20 cellular contexts compared by ENCODE assay signal in genomic region chr15:37517506-37517905, GRCh38.
DNase-seq lines count a peak whose midpoint lies in the region; FAIRE-seq and TF ChIP-seq lines count a peak whose summit lies in the region.
"Had no signal": no experiment of that assay in that cellular context is flagged by ENCODE, and none has a peak within 500 bp of the region (broad histone marks: within the 10 kb centered on the region; RNA-seq: fewer than 3 reads in every experiment).

No MANE protein-coding gene starts in this region.

- H3K79me2 ChIP-seq in astrocyte (ENCODE audit: insufficient read depth, low read length) (no peaks in the 10 kb centered on the region), neural cell (replicated peaks; ENCODE audit: insufficient read depth, low read length) (no peaks in the 10 kb centered on the region), hepatocyte (no peaks in the 10 kb centered on the region)

- no peak for FAIRE-seq in astrocyte (lab: Jason Lieb, UNC)
- FAIRE-seq: GM12891, GM18507, H54 had no signal

- no peak overlapping the region for H2AFZ ChIP-seq in astrocyte (ENCODE audit: low read depth, low read length)
- no peak overlapping the region for H2AFZ ChIP-seq in neural cell (ENCODE audit: low read depth, low read length)
- no peak overlapping the region for H2AFZ ChIP-seq in hepatocyte

- no peaks in the 10 kb centered on the region for H3K4me1 Mint-ChIP-seq in astrocyte (ENCODE audit: low read depth, unreplicated experiment)
- H3K4me1 Mint-ChIP-seq in nephron progenitor cell, result no peaks in the 10 kb centered on the region
- H3K4me1 Mint-ChIP-seq: CD4-positive, alpha-beta memory T cell had no signal

- no peaks in the 10 kb centered on the region for H3K9me3 ChIP-seq in HAP-1
- no peaks in the 10 kb centered on the region for H3K9me3 ChIP-seq in astrocyte (ENCODE audit: insufficient read depth, low read depth, low read length)
- H3K9me3 ChIP-seq in neural cell (ENCODE audit: low read length), result no peaks in the 10 kb centered on the region
- H3K9me3 ChIP-seq in hepatocyte (ENCODE audit: low read depth), result no peaks in the 10 kb centered on the region

- H3K27ac ChIP-seq in astrocyte (ENCODE audit: low read depth, low read length) (no peak overlapping the region), neural cell (ENCODE audit: low read length) (peak overlapping the region; percentile 70), hepatocyte (no peak overlapping the region)

- TF ChIP-seq CTCF in astrocyte (IDR thresholded peaks at IDR 0.05; ENCODE audit: insufficient read depth, low read depth, low read length) (no peak), neural cell (IDR thresholded peaks at IDR 0.05; ENCODE audit: poor library complexity, severe bottlenecking) (no peak), nephron progenitor cell (IDR thresholded peaks at IDR 0.05) (no peak), hepatocyte (IDR thresholded peaks at IDR 0.05; ENCODE audit: poor library complexity) (no peak)

- TF ChIP-seq RAD21 in neural cell (conservative IDR thresholded peaks at IDR 0.05), result no peak

- TF ChIP-seq EP300 in neural cell (conservative IDR thresholded peaks at IDR 0.05; ENCODE audit: poor library complexity, severe bottlenecking), result no peak

- H3K36me3 Mint-ChIP-seq in astrocyte (ENCODE audit: low read depth, unreplicated experiment), result no peaks in the 10 kb centered on the region
- no peaks in the 10 kb centered on the region for H3K36me3 Mint-ChIP-seq in nephron progenitor cell (ENCODE audit: low read depth)
- H3K36me3 Mint-ChIP-seq: CD4-positive, alpha-beta memory T cell had no signal

- no peaks in the 10 kb centered on the region for H3F3A ChIP-seq in neural cell (ENCODE audit: insufficient read depth, low read length, poor library complexity, severe bottlenecking)

- 84% methylated on average over 3 of the region's 3 CpGs for WGBS in hepatocyte (ENCODE audit: low lambda C conversion rate, missing lambda C conversion rate)

- no peaks in the 10 kb centered on the region for H3K27me3 ChIP-seq in HAP-1 (ENCODE audit: low read depth)
- no peaks in the 10 kb centered on the region for H3K27me3 ChIP-seq in astrocyte (ENCODE audit: insufficient read depth, low read length)
- H3K27me3 ChIP-seq in neural cell (ENCODE audit: insufficient read depth, low read depth, low read length), result no peaks in the 10 kb centered on the region
- H3K27me3 ChIP-seq in hepatocyte, result no peaks in the 10 kb centered on the region

- no peaks in the 10 kb centered on the region for H4K20me1 ChIP-seq in astrocyte (ENCODE audit: insufficient read depth, low read length)
- no peaks in the 10 kb centered on the region for H4K20me1 ChIP-seq in neural cell (ENCODE audit: insufficient read depth)
- H4K20me1 ChIP-seq in hepatocyte (ENCODE audit: insufficient read depth, poor library complexity, severe bottlenecking), result no peaks in the 10 kb centered on the region

- DNase-seq in HAP-1 (ENCODE audit: low spot score in 2 of 2) (peak; percentile 49 to 83), NCI-H1048 (lab: John Stamatoyannopoulos, UW) (peak; percentile 28), astrocyte (ENCODE audit: low read depth) (peak; percentile 9), nephron progenitor cell (no peak), hepatocyte (ENCODE audit: low spot score) (no peak), superior temporal gyrus (ENCODE audit: extremely low spot score) (no peak)
- no peak for DNase-seq in activated naive CD4-positive, alpha-beta T cell (lab: John Stamatoyannopoulos, UW)
- DNase-seq: C1 segment of cervical spinal cord; Calu3; CD4-positive, alpha-beta memory T cell; COR-L47; DMS53; DMS79 treated with DMSO at 0.1 percent for 48 hours; GF-D8; GOT3; HCEC 1CT had no signal

- H3K9ac ChIP-seq in astrocyte (ENCODE audit: low read length) (no peak overlapping the region), neural cell (ENCODE audit: low read length) (no peak overlapping the region)

- no peaks in the 10 kb centered on the region for H3K9me2 ChIP-seq in neural cell (ENCODE audit: insufficient read depth, low read length)
- H3K9me2 ChIP-seq in hepatocyte (replicated peaks; ENCODE audit: insufficient read depth), result no peaks in the 10 kb centered on the region

- H3K4me3 ChIP-seq in HAP-1 (no peak overlapping the region), astrocyte (ENCODE audit: insufficient read depth, low read depth, low read length) (no peak overlapping the region), neural cell (ENCODE audit: low read length) (peak overlapping the region; percentile 14), hepatocyte (no peak overlapping the region)

- no peak overlapping the region for H3K27ac Mint-ChIP-seq in astrocyte (ENCODE audit: unreplicated experiment)
- H3K27ac Mint-ChIP-seq in nephron progenitor cell, result no peak overlapping the region
- H3K27ac Mint-ChIP-seq: CD4-positive, alpha-beta memory T cell had no signal

- H3K4me1 ChIP-seq in HAP-1, result peaks cover 22% of the 10 kb centered on the region
- no peaks in the 10 kb centered on the region for H3K4me1 ChIP-seq in astrocyte (ENCODE audit: insufficient read depth, low read length)
- H3K4me1 ChIP-seq in hepatocyte (ENCODE audit: insufficient read depth), result no peaks in the 10 kb centered on the region

- in situ Hi-C loops in HAP-1 (cut with MboI; ENCODE audit: low sequenced_read_pairs), result no loop called here

- H3K36me3 ChIP-seq in HAP-1 (replicated peaks), result no peaks in the 10 kb centered on the region
- no peaks in the 10 kb centered on the region for H3K36me3 ChIP-seq in astrocyte (ENCODE audit: insufficient read depth, low read length)
- H3K36me3 ChIP-seq in neural cell (ENCODE audit: insufficient read depth, low read length), result no peaks in the 10 kb centered on the region
- H3K36me3 ChIP-seq in hepatocyte (replicated peaks; ENCODE audit: insufficient read depth, low read depth), result no peaks in the 10 kb centered on the region

- H3K4me2 ChIP-seq in astrocyte (ENCODE audit: low read length) (no peak overlapping the region), neural cell (ENCODE audit: low read length) (peak overlapping the region; percentile 4), hepatocyte (no peak overlapping the region)

- no peak overlapping the region for H3K4me3 Mint-ChIP-seq in astrocyte (ENCODE audit: unreplicated experiment)
- no peak overlapping the region for H3K4me3 Mint-ChIP-seq in nephron progenitor cell
- H3K4me3 Mint-ChIP-seq: CD4-positive, alpha-beta memory T cell had no signal

- H3K27me3 Mint-ChIP-seq in astrocyte (ENCODE audit: low read depth, unreplicated experiment), result no peaks in the 10 kb centered on the region
- no peaks in the 10 kb centered on the region for H3K27me3 Mint-ChIP-seq in nephron progenitor cell (ENCODE audit: low read depth, poor library complexity)
- H3K27me3 Mint-ChIP-seq: CD4-positive, alpha-beta memory T cell had no signal

- H3K9me3 Mint-ChIP-seq in astrocyte (ENCODE audit: unreplicated experiment) (no peaks in the 10 kb centered on the region), nephron progenitor cell (no peaks in the 10 kb centered on the region)

TF ChIP-seq in neural cell, 6 proteins besides CTCF, POLR2A, EP300 and RAD21:
- no peak for TF ChIP-seq MXI1 (conservative IDR thresholded peaks at IDR 0.05; ENCODE audit: poor library complexity, severe bottlenecking)
- no peak for TF ChIP-seq TAF1 (IDR thresholded peaks at IDR 0.05; ENCODE audit: low read depth)
- no peak for TF ChIP-seq EZH2 (IDR thresholded peaks at IDR 0.05; ENCODE audit: borderline replicate concordance, insufficient read depth, low read length, poor library complexity, severe bottlenecking)
- no peak for TF ChIP-seq POLR2AphosphoS5 (IDR thresholded peaks at IDR 0.05)

Comparison
In these comparisons a context has a peak if more than half of its experiments do, and no peak if none do; other contexts are left out.
1. DNase-seq: peak in HAP-1 (2 of 2), NCI-H1048 (single experiment) and astrocyte (single experiment); none in nephron progenitor cell (single experiment), hepatocyte (single experiment), superior temporal gyrus (single experiment) and activated naive CD4-positive, alpha-beta T cell (0 of 4).